ENCODE assay signal across 17 cellular contexts in the genomic region with DNA sequence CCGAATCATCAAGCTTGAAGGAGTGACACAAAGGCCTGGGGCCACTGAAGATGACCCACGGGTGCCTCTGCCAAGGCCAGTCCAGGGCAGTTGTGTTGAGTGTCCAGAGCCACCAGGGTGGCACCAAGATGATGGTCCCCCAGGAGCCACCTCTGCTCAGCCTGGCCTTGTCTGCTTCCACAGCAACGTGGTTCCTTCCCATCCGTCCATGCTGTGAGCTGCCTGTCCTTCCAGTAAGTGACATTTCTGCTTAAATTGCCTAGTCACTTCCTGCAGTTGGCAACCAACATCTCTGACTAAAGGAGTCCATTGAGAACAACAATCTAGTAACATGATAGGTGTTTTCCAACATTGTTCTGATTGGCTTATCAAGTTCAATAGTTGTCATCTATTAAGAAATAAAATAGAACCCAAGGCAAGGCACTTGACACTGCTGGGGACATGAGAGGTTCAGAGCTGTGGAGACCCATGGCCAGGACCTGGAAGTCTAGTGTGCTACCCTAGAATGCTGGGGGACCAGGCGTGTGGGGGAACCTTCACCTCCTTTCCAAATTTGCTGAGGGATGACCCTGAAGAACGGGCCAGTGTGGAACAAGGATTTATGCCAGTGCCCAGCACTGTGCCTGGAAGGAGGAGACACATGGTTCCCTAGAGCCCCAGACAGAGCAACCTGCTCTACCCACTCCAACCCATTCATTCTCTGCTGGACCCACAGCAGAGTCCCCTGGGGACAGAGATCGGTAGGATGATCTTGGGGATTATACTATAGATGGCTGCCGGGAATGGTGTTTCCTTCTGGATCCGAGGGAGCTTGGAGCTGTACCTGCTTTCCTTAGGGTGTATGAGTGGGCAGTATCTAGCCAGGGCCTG.
DNase-seq lines count a peak whose midpoint lies in the region; ATAC-seq and TF ChIP-seq lines count a peak whose summit lies in the region.
"Had no signal": no experiment of that assay in that cellular context is flagged by ENCODE, and none has a peak within 500 bp of the region (broad histone marks: within the 10 kb centered on the region; RNA-seq: fewer than 3 reads in every experiment).

No MANE protein-coding gene starts in this region.

- H3K27ac ChIP-seq in HL-60 (replicated peaks) (peak overlapping the region; percentile 56), trophoblast cell (ENCODE audit: low read depth, low read length) (no peak overlapping the region)
- no peak overlapping the region for H3K27ac ChIP-seq in naive thymus-derived CD4-positive, alpha-beta T cell (ENCODE audit: low read depth, low read length)
- H3K27ac ChIP-seq: heart left ventricle had no signal

- no peak overlapping the region for H4K12ac ChIP-seq in trophoblast cell (ENCODE audit: low read depth, low read length)

- no peak overlapping the region for H3K4me2 ChIP-seq in trophoblast cell (ENCODE audit: low read length)

- CTCF ChIA-PET in activated CD4-positive, alpha-beta memory T cell treated with anti-CD3 and anti-CD28 coated beads for 36 hours (lab: Charles Lee): interaction anchor here (1.3 to 1.5 kb wide), 4 partner anchors 14 to 37 kb away, joined by 3 to 4 read pairs (median 4); no protein-coding TSS in a partner anchor
- CTCF ChIA-PET in naive thymus-derived CD4-positive, alpha-beta T cell (lab: Charles Lee): interaction anchor here (1.1 kb wide), 1 partner anchor 36 kb away, joined by 4 read pairs; no protein-coding TSS in a partner anchor

- H3K9me3 Mint-ChIP-seq in activated T-cell treated with anti-CD3 and anti-CD28 coated beads, Interleukin-2, amount 50 U/mL, for 4 hours: no peaks in the 10 kb centered on the region
- no peaks in the 10 kb centered on the region for H3K9me3 Mint-ChIP-seq in activated CD4-positive, alpha-beta memory T cell treated with anti-CD3 and anti-CD28 coated beads for 36 hours
- peaks cover 0 to 11% (median 0%) of the 10 kb centered on the region in 11 donors for H3K9me3 Mint-ChIP-seq in naive thymus-derived CD4-positive, alpha-beta T cell

- H3K23ac ChIP-seq in trophoblast cell (ENCODE audit: low read length): no peak overlapping the region

- H3K4ac ChIP-seq in trophoblast cell (ENCODE audit: low read depth, low read length): no peak overlapping the region

- no peak for DNase-seq in activated T-cell treated with anti-CD3 and anti-CD28 coated beads, Interleukin-2, amount 50 U/mL, for 4 hours
- DNase-seq in activated T-cell treated with anti-CD3 and anti-CD28 coated beads for 4 hours: no peak
- DNase-seq in HL-60 (ENCODE audit: low read depth in 1 of 2, low spot score in 1 of 2): peak; percentile 12 to 47
- peak; percentile 60 for DNase-seq in activated CD4-positive, alpha-beta memory T cell treated with anti-CD3 and anti-CD28 coated beads for 36 hours
- peak in 1 of 9 donors; percentile 36 for DNase-seq in naive thymus-derived CD4-positive, alpha-beta T cell
- DNase-seq in NCI-H2227 (lab: John Stamatoyannopoulos, UW; ENCODE audit: unreplicated experiment): no peak
- DNase-seq in hippocampal formation (lab: John Stamatoyannopoulos, UW): no peak
- no peak for DNase-seq in trophoblast cell
- DNase-seq: amygdala, H7, heart left ventricle, islet precursor cell, NCI-H1694 treated with DMSO at 0.1 percent for 48 hours, NCI-H446, SHP77, T-helper 9 cell had no signal

- H4K91ac ChIP-seq in trophoblast cell (ENCODE audit: low read depth, low read length): no peak overlapping the region

- H3K79me1 ChIP-seq in trophoblast cell (ENCODE audit: low read length): no peaks in the 10 kb centered on the region

- no peak overlapping the region for H3K14ac ChIP-seq in trophoblast cell (ENCODE audit: low read length)

- no peaks in the 10 kb centered on the region for H3K36me3 Mint-ChIP-seq in activated T-cell treated with anti-CD3 and anti-CD28 coated beads, Interleukin-2, amount 50 U/mL, for 4 hours (ENCODE audit: insufficient read depth)
- H3K36me3 Mint-ChIP-seq in activated CD4-positive, alpha-beta memory T cell treated with anti-CD3 and anti-CD28 coated beads for 36 hours: no peaks in the 10 kb centered on the region
- peaks cover 0 to 27% (median 0%) of the 10 kb centered on the region in 5 donors for H3K36me3 Mint-ChIP-seq in naive thymus-derived CD4-positive, alpha-beta T cell

- H3K9me3 ChIP-seq in naive thymus-derived CD4-positive, alpha-beta T cell (ENCODE audit: control insufficient read depth in 2 of 3, low read length in 3 of 3): no peaks in the 10 kb centered on the region
- H3K9me3 ChIP-seq in trophoblast cell (ENCODE audit: insufficient read depth, low read depth, low read length): no peaks in the 10 kb centered on the region
- H3K9me3 ChIP-seq: heart left ventricle had no signal

- H3K79me2 ChIP-seq in trophoblast cell (ENCODE audit: control insufficient read depth, insufficient read depth, low read length, poor library complexity): no peaks in the 10 kb centered on the region

- POLR2A ChIA-PET in activated CD4-positive, alpha-beta memory T cell treated with anti-CD3 and anti-CD28 coated beads for 36 hours (lab: Charles Lee): interaction anchor here (1.4 kb wide), 1 partner anchor 16 kb away, joined by 3 read pairs; no protein-coding TSS in a partner anchor
- POLR2A ChIA-PET in naive thymus-derived CD4-positive, alpha-beta T cell (lab: Charles Lee): interaction anchor here (1.0 to 1.9 kb wide), 5 partner anchors 8 to 100 kb away, joined by 3 to 5 read pairs (median 4); no protein-coding TSS in a partner anchor

- H3K36me3 ChIP-seq in naive thymus-derived CD4-positive, alpha-beta T cell (ENCODE audit: control insufficient read depth in 2 of 3, insufficient read depth in 3 of 3, low read length in 3 of 3): no peaks in the 10 kb centered on the region
- H3K36me3 ChIP-seq in trophoblast cell (ENCODE audit: control insufficient read depth in 1 of 2, insufficient read depth in 2 of 2, low read length in 2 of 2): no peaks in the 10 kb centered on the region
- H3K36me3 ChIP-seq: heart left ventricle had no signal

- WGBS in trophoblast cell (ENCODE audit: extremely low coverage, insufficient coverage, insufficient read length): no CpG with 5 or more reads among the region's 9 CpGs

- H2AFZ ChIP-seq in trophoblast cell (ENCODE audit: insufficient read depth, low read length, poor library complexity): no peak overlapping the region

- H2BK5ac ChIP-seq in trophoblast cell (ENCODE audit: low read depth, low read length, poor library complexity): no peak overlapping the region

- no peak overlapping the region for H3K9ac ChIP-seq in trophoblast cell (ENCODE audit: low read length)

- H3K4me3 ChIP-seq in HL-60 (replicated peaks; ENCODE audit: insufficient read depth, low read length) (no peak overlapping the region), trophoblast cell (ENCODE audit: low read depth, low read length) (no peak overlapping the region)
- no peak overlapping the region for H3K4me3 ChIP-seq in naive thymus-derived CD4-positive, alpha-beta T cell (ENCODE audit: low read length)
- H3K4me3 ChIP-seq: heart left ventricle had no signal

- no peak for TF ChIP-seq CTCF in HL-60 (IDR thresholded peaks at IDR 0.05; ENCODE audit: insufficient read depth, low read length)

- H3K27me3 ChIP-seq in HL-60 (ENCODE audit: insufficient read depth, poor library complexity, severe bottlenecking) (no peaks in the 10 kb centered on the region), trophoblast cell (ENCODE audit: insufficient read depth, low read length) (no peaks in the 10 kb centered on the region)
- no peaks in the 10 kb centered on the region for H3K27me3 ChIP-seq in naive thymus-derived CD4-positive, alpha-beta T cell (ENCODE audit: control insufficient read depth in 2 of 2, insufficient read depth in 2 of 2, low read length in 2 of 2)
- H3K27me3 ChIP-seq: heart left ventricle had no signal

- no peaks in the 10 kb centered on the region for H3K27me3 Mint-ChIP-seq in activated T-cell treated with anti-CD3 and anti-CD28 coated beads, Interleukin-2, amount 50 U/mL, for 4 hours (ENCODE audit: low read depth)
- no peaks in the 10 kb centered on the region for H3K27me3 Mint-ChIP-seq in activated CD4-positive, alpha-beta memory T cell treated with anti-CD3 and anti-CD28 coated beads for 36 hours
- peaks cover 0 to 2% (median 0%) of the 10 kb centered on the region in 5 donors for H3K27me3 Mint-ChIP-seq in naive thymus-derived CD4-positive, alpha-beta T cell

- peaks cover 5 to 36% of the 10 kb centered on the region in 2 donors for H3K4me1 ChIP-seq in naive thymus-derived CD4-positive, alpha-beta T cell (ENCODE audit: control insufficient read depth in 2 of 2, insufficient read depth in 2 of 2, low read length in 2 of 2)
- no peaks in the 10 kb centered on the region for H3K4me1 ChIP-seq in trophoblast cell (ENCODE audit: control insufficient read depth in 1 of 2, insufficient read depth in 2 of 2, low read length in 2 of 2)

- H4K8ac ChIP-seq in trophoblast cell (ENCODE audit: low read depth, low read length): no peak overlapping the region

- H2AK5ac ChIP-seq in trophoblast cell (ENCODE audit: low read length): no peak overlapping the region

- H3K4me3 Mint-ChIP-seq in activated T-cell treated with anti-CD3 and anti-CD28 coated beads, Interleukin-2, amount 50 U/mL, for 4 hours: no peak overlapping the region
- no peak overlapping the region for H3K4me3 Mint-ChIP-seq in activated CD4-positive, alpha-beta memory T cell treated with anti-CD3 and anti-CD28 coated beads for 36 hours
- peak overlapping the region in 3 of 10 donors; percentile 32 to 58 (median 46) for H3K4me3 Mint-ChIP-seq in naive thymus-derived CD4-positive, alpha-beta T cell
- H3K4me3 Mint-ChIP-seq: nephron had no signal

- peak; percentile 76 to 87 for ATAC-seq in activated T-cell treated with anti-CD3 and anti-CD28 coated beads, Interleukin-2, amount 50 U/mL, for 4 hours
- peak; percentile 75 for ATAC-seq in naive thymus-derived CD4-positive, alpha-beta T cell

- H2BK120ac ChIP-seq in trophoblast cell (ENCODE audit: insufficient read depth, low read length, poor library complexity): no peak overlapping the region

- H3K4me1 Mint-ChIP-seq in activated T-cell treated with anti-CD3 and anti-CD28 coated beads, Interleukin-2, amount 50 U/mL, for 4 hours (ENCODE audit: low read depth): peaks cover 33% of the 10 kb centered on the region
- H3K4me1 Mint-ChIP-seq in activated CD4-positive, alpha-beta memory T cell treated with anti-CD3 and anti-CD28 coated beads for 36 hours (ENCODE audit: low read depth): peaks cover 34% of the 10 kb centered on the region
- peaks cover 22 to 70% (median 54%) of the 10 kb centered on the region in 7 donors for H3K4me1 Mint-ChIP-seq in naive thymus-derived CD4-positive, alpha-beta T cell

- no peak overlapping the region for H3K18ac ChIP-seq in trophoblast cell (ENCODE audit: low read length)

- intact Hi-C loops in activated CD4-positive, alpha-beta memory T cell treated with anti-CD3 and anti-CD28 coated beads for 36 hours (cut with micrococcal nuclease): loop anchor here (1.0 kb wide), 4 partner anchors 8 to 98 kb away; no protein-coding TSS in a partner anchor
- intact Hi-C loops in naive thymus-derived CD4-positive, alpha-beta T cell (cut with micrococcal nuclease): loop anchor here in 1 of 2 donors (1.0 to 2.0 kb wide), 3 partner anchors 21 to 100 kb away; no protein-coding TSS in a partner anchor

- no peak overlapping the region for H2BK12ac ChIP-seq in trophoblast cell (ENCODE audit: low read length)

- H3K27ac Mint-ChIP-seq in activated CD4-positive, alpha-beta memory T cell treated with anti-CD3 and anti-CD28 coated beads for 36 hours: peak overlapping the region; percentile 74
- H3K27ac Mint-ChIP-seq in naive thymus-derived CD4-positive, alpha-beta T cell: peak overlapping the region in 4 of 9 donors; percentile 13 to 88 (median 44)
- H3K27ac Mint-ChIP-seq: nephron had no signal

Comparison
In these comparisons a context has a peak if more than half of its experiments do, and no peak if none do; other contexts are left out.
1. DNase-seq: peak in HL-60 (2 of 2) and activated CD4-positive, alpha-beta memory T cell treated with anti-CD3 and anti-CD28 coated beads for 36 hours (single experiment); none in activated T-cell treated with anti-CD3 and anti-CD28 coated beads, Interleukin-2, amount 50 U/mL, for 4 hours (single experiment), activated T-cell treated with anti-CD3 and anti-CD28 coated beads for 4 hours (single experiment), NCI-H2227 (single experiment), hippocampal formation (0 of 2) and trophoblast cell (0 of 2).